Comparison of ENCODE assay signal across 1 cellular context in the genomic region with DNA sequence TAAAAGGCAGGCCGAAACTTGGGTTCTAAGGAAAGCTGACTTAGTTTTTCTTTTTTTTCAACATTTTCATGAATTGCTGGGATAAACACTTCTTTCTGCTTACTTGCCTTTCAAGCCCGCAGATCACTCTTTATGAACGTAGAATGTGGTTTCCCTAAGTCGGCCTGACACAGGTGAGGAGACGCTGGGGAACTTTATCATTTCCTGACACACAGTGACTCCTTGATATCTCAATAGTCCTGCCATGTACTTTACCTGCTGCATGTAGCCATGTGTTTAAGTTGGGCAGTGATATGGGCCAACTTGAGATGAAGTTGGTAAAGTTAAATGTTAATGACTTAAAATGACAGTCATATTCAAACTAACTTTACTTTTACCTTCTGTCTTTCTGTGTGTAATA.
TF ChIP-seq lines count a peak whose summit lies in the region.

No MANE protein-coding gene starts in this region.

TF ChIP-seq in GM23338, 12 proteins besides CTCF, POLR2A, EP300 and RAD21 (continued from another document):
- TF ChIP-seq CREB1 (CRISPR knock-in tag; IDR thresholded peaks at IDR 0.05; ENCODE audit: low read depth) (no peak), NANOG (IDR thresholded peaks at IDR 0.05; ENCODE audit: borderline replicate concordance) (no peak)
